Comparison of ENCODE assay signal across 1 cellular context in the genomic region with DNA sequence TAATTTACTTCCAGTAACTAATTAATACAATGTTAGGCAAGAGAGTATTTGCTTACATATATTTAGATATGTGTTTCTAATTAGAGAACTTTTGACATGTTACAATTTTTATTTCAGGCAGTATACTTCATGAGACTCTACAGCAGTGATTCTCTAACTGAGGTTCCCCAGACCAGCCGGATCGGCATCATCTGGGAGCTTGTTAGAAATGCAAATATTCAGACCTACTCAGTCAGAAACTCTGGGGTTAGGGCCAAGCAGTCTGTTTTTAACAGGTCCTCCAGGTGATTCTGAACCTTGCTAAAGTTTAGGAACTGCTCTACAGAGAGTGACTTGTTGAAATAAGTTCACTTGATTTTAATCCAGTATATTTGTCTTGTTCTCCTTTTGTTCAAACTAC.
TF ChIP-seq lines count a peak whose summit lies in the region.

No MANE protein-coding gene starts in this region.

TF ChIP-seq in IMR-90, 13 proteins besides CTCF, POLR2A, EP300 and RAD21:
- no peak for TF ChIP-seq MXI1 (IDR thresholded peaks at IDR 0.05; ENCODE audit: borderline replicate concordance, low read depth, low read length)
TF ChIP-seq in IMR-90: peak in this region for 0.
